Comparison of ENCODE assay signal across 12 cellular contexts in genomic region chr12:89935850-89936249, GRCh38.
A peak's percentile ranks its signal among the peaks of the same experiment; 100 is the strongest.
DNase-seq lines count a peak whose midpoint lies in the region; ATAC-seq lines count a peak whose summit lies in the region.
"Had no signal": no experiment of that assay in that cellular context is flagged by ENCODE, and none has a peak within 500 bp of the region (broad histone marks: within the 10 kb centered on the region; RNA-seq: fewer than 3 reads in every experiment).

No MANE protein-coding gene starts in this region.

- H3K27me3 Mint-ChIP-seq in naive B cell, result no peaks in the 10 kb centered on the region

- ATAC-seq in activated CD4-positive, CD25-positive, alpha-beta regulatory T cell treated with anti-CD3 and anti-CD28 coated beads, Interleukin-2, amount 50 U/mL, for 24 hours, result peak; percentile 28 to 52
- peak; percentile 79 for ATAC-seq in GM21515 (IDR thresholded peaks at IDR 0.05; ENCODE audit: unreplicated experiment)
- ATAC-seq in HG03175 (IDR thresholded peaks at IDR 0.05; ENCODE audit: unreplicated experiment), result peak; percentile 72
- ATAC-seq in naive B cell (ENCODE audit: low read depth in 2 of 2), result peak; percentile 47 to 61
- ATAC-seq: sciatic nerve had no signal

- DNase-seq in activated CD4-positive, CD25-positive, alpha-beta regulatory T cell (lab: John Stamatoyannopoulos, UW), result no peak
- no peak for DNase-seq in naive B cell
- DNase-seq in T-helper 9 cell, result no peak
- DNase-seq in HCEC 1CT, result no peak
- no peak for DNase-seq in SHP77 (lab: John Stamatoyannopoulos, UW)
- DNase-seq: activated CD4-positive, alpha-beta T cell treated with anti-CD3 and anti-CD28 coated beads, Interleukin-2, amount 50 U/mL, for 48 hours; brain microvascular endothelial cell; NCI-H146 had no signal

- H3K9me3 Mint-ChIP-seq in naive B cell, result peaks cover 0 to 4% (median 2%) of the 10 kb centered on the region in 7 donors

- peak overlapping the region; percentile 41 to 89 (median 68) for H3K27ac Mint-ChIP-seq in naive B cell

- peaks cover 49 to 58% (median 57%) of the 10 kb centered on the region in 3 donors for H3K4me1 Mint-ChIP-seq in naive B cell

- peak overlapping the region in 3 of 8 donors; percentile 22 to 77 (median 51) for H3K4me3 Mint-ChIP-seq in naive B cell

- H3K36me3 Mint-ChIP-seq in naive B cell, result peaks cover 11 to 21% of the 10 kb centered on the region in 2 donors
